Comparison of ENCODE assay signal across 16 cellular contexts in genomic region chr22:20930004-20930403, GRCh38. TPM values are rescaled to one million over a fixed set of nuclear protein-coding genes. Genes with fewer than 3 reads are reported as not detected.
DNase-seq lines count a peak whose midpoint lies in the region; ATAC-seq and TF ChIP-seq lines count a peak whose summit lies in the region.
"Had no signal": no experiment of that assay in that cellular context is flagged by ENCODE, and none has a peak within 500 bp of the region (broad histone marks: within the 10 kb centered on the region; RNA-seq: fewer than 3 reads in every experiment).

No MANE protein-coding gene starts in this region.

- H3K27me3 ChIP-seq in CD4-positive, alpha-beta memory T cell (ENCODE audit: insufficient read depth, low read length) = no peaks in the 10 kb centered on the region
- H3K27me3 ChIP-seq in Peyer's patch = no peaks in the 10 kb centered on the region
- H3K27me3 ChIP-seq in right lobe of liver = no peaks in the 10 kb centered on the region
- H3K27me3 ChIP-seq: BE2C had no signal

- H3K27ac ChIP-seq in CD4-positive, alpha-beta memory T cell (ENCODE audit: low read depth, low read length) = no peak overlapping the region
- no peak overlapping the region for H3K27ac ChIP-seq in Peyer's patch
- no peak overlapping the region for H3K27ac ChIP-seq in right lobe of liver
- H3K27ac ChIP-seq: A549, C4-2B had no signal

- DNase-seq in CD14-positive monocyte (ENCODE audit: low spot score) = no peak
- DNase-seq in CD4-positive, alpha-beta memory T cell = no peak
- DNase-seq in WTC11 (ENCODE audit: low spot score) = no peak
- no peak for DNase-seq in naive thymus-derived CD8-positive, alpha-beta T cell
- no peak for DNase-seq in Peyer's patch
- DNase-seq in stimulated activated naive CD8-positive, alpha-beta T cell treated with anti-CD3 and anti-CD28 coated beads, Interleukin-15, amount 100 ng/mL, for 72 hours = no peak
- DNase-seq in right lobe of liver = no peak
- DNase-seq: BE2C, DMS79, H7 had no signal

- TF ChIP-seq CTCF in CD14-positive monocyte (IDR thresholded peaks at IDR 0.05) (no peak), WTC11 (IDR thresholded peaks at IDR 0.05) (no peak), Peyer's patch (IDR thresholded peaks at IDR 0.05) (no peak), right lobe of liver (IDR thresholded peaks at IDR 0.05) (no peak)

- H3K4me3 ChIP-seq in CD4-positive, alpha-beta memory T cell (ENCODE audit: low read length in 2 of 2) = no peak overlapping the region
- H3K4me3 ChIP-seq in Peyer's patch (no peak overlapping the region), right lobe of liver (no peak overlapping the region)
- H3K4me3 ChIP-seq: A549, GM12878, GM23338 had no signal

- peak overlapping the region; percentile 3 to 83 (median 18) for H3K27ac Mint-ChIP-seq in CD14-positive monocyte
- peak overlapping the region in 4 of 7 donors; percentile 2 to 10 (median 4) for H3K27ac Mint-ChIP-seq in CD4-positive, alpha-beta memory T cell
- H3K27ac Mint-ChIP-seq in WTC11 = peak overlapping the region; percentile 69
- peak overlapping the region in 7 of 10 donors; percentile 1 to 72 (median 29) for H3K27ac Mint-ChIP-seq in naive thymus-derived CD8-positive, alpha-beta T cell
- H3K27ac Mint-ChIP-seq in stimulated activated naive CD8-positive, alpha-beta T cell treated with anti-CD3 and anti-CD28 coated beads, Interleukin-15, amount 100 ng/mL, for 72 hours = no peak overlapping the region
- H3K27ac Mint-ChIP-seq: GM23338 had no signal

- H3K36me3 ChIP-seq in CD4-positive, alpha-beta memory T cell (ENCODE audit: insufficient read depth, low read length) = peaks cover 29% of the 10 kb centered on the region
- H3K36me3 ChIP-seq in Peyer's patch (peaks cover 0 to 15% (median 0%) of the 10 kb centered on the region in 3 donors), right lobe of liver (peaks cover 0 to 15% (median 7%) of the 10 kb centered on the region in 4 donors)

- POLR2A ChIA-PET in CD4-positive, alpha-beta memory T cell (lab: Charles Lee; ENCODE audit: partially characterized antibody) = interaction anchor here (1.5 kb wide), 1 partner anchor 10 kb away, joined by 4 read pairs; no protein-coding TSS in a partner anchor
- POLR2A ChIA-PET in WTC11 (lab: Charles Lee) = no interaction called here
- POLR2A ChIA-PET in naive thymus-derived CD8-positive, alpha-beta T cell (lab: Charles Lee) = no interaction called here

- H3K4me1 Mint-ChIP-seq in CD14-positive monocyte = peaks cover 43% of the 10 kb centered on the region
- H3K4me1 Mint-ChIP-seq in CD4-positive, alpha-beta memory T cell = peaks cover 35 to 80% (median 59%) of the 10 kb centered on the region in 4 donors
- H3K4me1 Mint-ChIP-seq in WTC11 = peaks cover 20% of the 10 kb centered on the region
- peaks cover 23 to 81% (median 72%) of the 10 kb centered on the region in 4 donors for H3K4me1 Mint-ChIP-seq in naive thymus-derived CD8-positive, alpha-beta T cell
- H3K4me1 Mint-ChIP-seq in stimulated activated naive CD8-positive, alpha-beta T cell treated with anti-CD3 and anti-CD28 coated beads, Interleukin-15, amount 100 ng/mL, for 72 hours = peaks cover 68% of the 10 kb centered on the region

- no peaks in the 10 kb centered on the region for H3K9me3 ChIP-seq in CD4-positive, alpha-beta memory T cell (ENCODE audit: control insufficient read depth in 1 of 2, low read length in 2 of 2)
- H3K9me3 ChIP-seq in Peyer's patch = no peaks in the 10 kb centered on the region
- no peaks in the 10 kb centered on the region for H3K9me3 ChIP-seq in right lobe of liver
- H3K9me3 ChIP-seq: A549, BE2C had no signal

- H3K9me3 Mint-ChIP-seq in CD14-positive monocyte (no peaks in the 10 kb centered on the region), WTC11 (peaks cover 4% of the 10 kb centered on the region; the same call in 1 of the 2 replicates)
- no peaks in the 10 kb centered on the region for H3K9me3 Mint-ChIP-seq in CD4-positive, alpha-beta memory T cell
- H3K9me3 Mint-ChIP-seq in naive thymus-derived CD8-positive, alpha-beta T cell = no peaks in the 10 kb centered on the region
- no peaks in the 10 kb centered on the region for H3K9me3 Mint-ChIP-seq in stimulated activated naive CD8-positive, alpha-beta T cell treated with anti-CD3 and anti-CD28 coated beads, Interleukin-15, amount 100 ng/mL, for 72 hours
- H3K9me3 Mint-ChIP-seq: GM23338 had no signal

- intact Hi-C loops in CD14-positive monocyte (cut with micrococcal nuclease) (no loop called here), right lobe of liver (cut with DNase I) (no loop called here)
- intact Hi-C loops in CD4-positive, alpha-beta memory T cell (cut with micrococcal nuclease) = no loop called here

- H3K36me3 Mint-ChIP-seq in CD14-positive monocyte (peaks cover 17 to 22% of the 10 kb centered on the region in 2 donors), WTC11 (peaks cover 25% of the 10 kb centered on the region)
- peaks cover 20 to 30% of the 10 kb centered on the region in 2 donors for H3K36me3 Mint-ChIP-seq in CD4-positive, alpha-beta memory T cell
- H3K36me3 Mint-ChIP-seq in naive thymus-derived CD8-positive, alpha-beta T cell = peaks cover 0 to 60% (median 12%) of the 10 kb centered on the region in 3 donors

- CTCF ChIA-PET in CD4-positive, alpha-beta memory T cell (lab: Charles Lee; ENCODE audit: partially characterized antibody) = no interaction called here
- CTCF ChIA-PET in WTC11 (lab: Charles Lee) = no interaction called here

- peaks cover 75% of the 10 kb centered on the region for H3K4me1 ChIP-seq in CD4-positive, alpha-beta memory T cell (ENCODE audit: insufficient read depth, low read length)
- H3K4me1 ChIP-seq in Peyer's patch = peaks cover 0 to 28% (median 2%) of the 10 kb centered on the region in 4 donors
- H3K4me1 ChIP-seq in right lobe of liver = peaks cover 0 to 12% (median 0%) of the 10 kb centered on the region in 4 donors
- H3K4me1 ChIP-seq: A549, BE2C had no signal

- H3K27me3 Mint-ChIP-seq in CD14-positive monocyte (ENCODE audit: low read depth in 3 of 3) = peaks cover 0 to 2% (median 1%) of the 10 kb centered on the region in 3 donors
- H3K27me3 Mint-ChIP-seq in CD4-positive, alpha-beta memory T cell = no peaks in the 10 kb centered on the region
- H3K27me3 Mint-ChIP-seq in WTC11 (ENCODE audit: low read depth) = no peaks in the 10 kb centered on the region
- H3K27me3 Mint-ChIP-seq in naive thymus-derived CD8-positive, alpha-beta T cell = no peaks in the 10 kb centered on the region
- no peaks in the 10 kb centered on the region for H3K27me3 Mint-ChIP-seq in stimulated activated naive CD8-positive, alpha-beta T cell treated with anti-CD3 and anti-CD28 coated beads, Interleukin-15, amount 100 ng/mL, for 72 hours

- no peak for ATAC-seq in WTC11
- no peak for ATAC-seq in naive thymus-derived CD8-positive, alpha-beta T cell
- ATAC-seq in stimulated activated naive CD8-positive, alpha-beta T cell treated with anti-CD3 and anti-CD28 coated beads, Interleukin-15, amount 100 ng/mL, for 72 hours = no peak
- ATAC-seq in GM19395 (IDR thresholded peaks at IDR 0.05; ENCODE audit: unreplicated experiment) = no peak
- ATAC-seq in right lobe of liver = no peak
- ATAC-seq: A549, GM12878, GM23338, HepG2 had no signal

- 88% methylated on average over 1 of the region's 1 CpG for WGBS in right lobe of liver (ENCODE audit: insufficient coverage, low coverage, low lambda C conversion rate, missing lambda C conversion rate)

- TF ChIP-seq POLR2A in Peyer's patch (IDR thresholded peaks at IDR 0.05) (no peak), right lobe of liver (IDR thresholded peaks at IDR 0.05) (no peak)

- H3K4me3 Mint-ChIP-seq in CD14-positive monocyte (no peak overlapping the region), WTC11 (no peak overlapping the region)
- H3K4me3 Mint-ChIP-seq in CD4-positive, alpha-beta memory T cell = peak overlapping the region in 2 of 8 donors; percentile 13 to 28
- H3K4me3 Mint-ChIP-seq in naive thymus-derived CD8-positive, alpha-beta T cell = peak overlapping the region in 4 of 10 donors; percentile 1 to 48 (median 21)
- H3K4me3 Mint-ChIP-seq in stimulated activated naive CD8-positive, alpha-beta T cell treated with anti-CD3 and anti-CD28 coated beads, Interleukin-15, amount 100 ng/mL, for 72 hours = no peak overlapping the region
- H3K4me3 Mint-ChIP-seq: GM23338 had no signal

TF ChIP-seq in WTC11, 78 proteins besides CTCF, POLR2A, EP300 and RAD21 (continues in another document):
- TF ChIP-seq IRF1 (CRISPR knock-in tag; IDR thresholded peaks at IDR 0.05) (no peak), FOXK1 (CRISPR knock-in tag; IDR thresholded peaks at IDR 0.05) (no peak)

RNA-seq across cellular contexts. Expression of gene CRKL, which starts 12.8 kb away (rescaled TPM):
- polyA plus RNA-seq in CD14-positive monocyte = 10 to 100 TPM; 29.4 to 37.5 TPM
- 10 to 100 TPM; 85.1 to 86.5 TPM for total RNA-seq in CD4-positive, alpha-beta memory T cell
- polyA plus RNA-seq in CD4-positive, alpha-beta memory T cell = 10 to 100 TPM; 39.9 to 51.3 TPM
- total RNA-seq in WTC11 (2021) = 113 to 115 TPM (median 114 TPM) in 3 replicates
- 10 to 100 TPM; 75.1 to 79.0 TPM for total RNA-seq in naive thymus-derived CD8-positive, alpha-beta T cell
- 10 to 100 TPM; 39.0 to 53.8 (median 40.1) TPM for polyA plus RNA-seq in naive thymus-derived CD8-positive, alpha-beta T cell
- 10 to 100 TPM; 39.6 to 58.8 (median 58.2) TPM for total RNA-seq in Peyer's patch
- total RNA-seq in right lobe of liver = 10 to 100 TPM; 27.5 to 53.1 (median 35.2) TPM

RNA-seq across cellular contexts. Expression of gene AIFM3, which starts 37.1 kb away (rescaled TPM):
- 1 to 10 TPM; 2.1 to 2.3 TPM for polyA plus RNA-seq in CD14-positive monocyte
- 1 to 10 TPM in 1 of 2 experiments, under 1 TPM in 1; 0.55 to 1.0 TPM for total RNA-seq in CD4-positive, alpha-beta memory T cell
- not detected for polyA plus RNA-seq in CD4-positive, alpha-beta memory T cell
- 2.6 to 3.4 TPM (median 2.8 TPM) in 3 replicates for total RNA-seq in WTC11 (2021)
- 1 to 10 TPM in 1 of 2 experiments, under 1 TPM in 1; 0.47 to 1.3 TPM for total RNA-seq in naive thymus-derived CD8-positive, alpha-beta T cell
- polyA plus RNA-seq in naive thymus-derived CD8-positive, alpha-beta T cell = under 1 TPM; 0.16 to 0.53 (median 0.32) TPM
- 10 to 100 TPM in 3 of 4 donors, 1 to 10 TPM in 1; 9.5 to 21.9 (median 11.7) TPM for total RNA-seq in Peyer's patch
- 1 to 10 TPM in 3 of 6 experiments, under 1 TPM in 3; 0.37 to 1.4 (median 1.0) TPM for total RNA-seq in right lobe of liver

RNA-seq across cellular contexts. Expression of gene LZTR1, which starts 52.1 kb away (rescaled TPM):
- 10 to 100 TPM in 1 of 2 donors, 1 to 10 TPM in 1; 7.1 to 11.5 TPM for polyA plus RNA-seq in CD14-positive monocyte
- 100 to 1,000 TPM; 112 to 114 TPM for total RNA-seq in CD4-positive, alpha-beta memory T cell
- 10 to 100 TPM in 1 of 2 donors, 1 to 10 TPM in 1; 5.5 to 18.1 TPM for polyA plus RNA-seq in CD4-positive, alpha-beta memory T cell
- total RNA-seq in WTC11 (2021) = 38.3 to 44.5 TPM (median 40.1 TPM) in 3 replicates
- 100 to 1,000 TPM in 1 of 2 experiments, 10 to 100 TPM in 1; 92.9 to 103 TPM for total RNA-seq in naive thymus-derived CD8-positive, alpha-beta T cell
- 10 to 100 TPM in 2 of 3 donors, 1 to 10 TPM in 1; 8.6 to 14.5 (median 12.3) TPM for polyA plus RNA-seq in naive thymus-derived CD8-positive, alpha-beta T cell
- total RNA-seq in Peyer's patch = 100 to 1,000 TPM in 1 of 4 donors, 10 to 100 TPM in 3; 65.5 to 144 (median 88.5) TPM
- total RNA-seq in right lobe of liver = 10 to 100 TPM; 22.7 to 33.3 (median 27.0) TPM

Comparison
In these comparisons a context has a peak if more than half of its experiments do, and no peak if none do; other contexts are left out.
1. H3K27ac Mint-ChIP-seq: peak in CD14-positive monocyte (7 of 7), CD4-positive, alpha-beta memory T cell (4 of 7), WTC11 (single experiment) and naive thymus-derived CD8-positive, alpha-beta T cell (7 of 10); none in stimulated activated naive CD8-positive, alpha-beta T cell treated with anti-CD3 and anti-CD28 coated beads, Interleukin-15, amount 100 ng/mL, for 72 hours (0 of 2).